Comparison of ENCODE assay signal across 20 cellular contexts in the genomic region with DNA sequence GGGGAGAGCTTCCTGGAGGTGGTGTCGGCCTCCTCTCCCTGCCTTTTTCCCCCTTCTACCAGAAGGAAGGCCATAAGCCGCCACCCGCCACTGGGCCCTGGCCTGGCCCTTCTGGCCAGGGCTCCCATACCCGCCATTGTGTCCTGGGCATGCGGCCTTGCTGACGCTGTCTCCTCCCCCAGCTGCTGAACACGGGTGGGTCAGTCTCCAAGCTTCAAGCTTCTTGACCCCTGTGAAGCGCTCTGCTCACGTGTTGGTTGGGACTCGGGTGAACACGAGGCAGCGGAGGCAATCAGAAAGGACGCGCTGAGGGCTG.
"Had no signal": no experiment of that assay in that cellular context is flagged by ENCODE, and none has a peak within 500 bp of the region (broad histone marks: within the 10 kb centered on the region; RNA-seq: fewer than 3 reads in every experiment).

No MANE protein-coding gene starts in this region.

- H3K27ac ChIP-seq: SJSA1, SK-N-MC had no signal

- H3K4me1 ChIP-seq: SJSA1 had no signal

- H3K9me3 ChIP-seq: SJSA1 had no signal

- H3K4me3 ChIP-seq: SJSA1, SK-N-MC had no signal

- DNase-seq: NCI-H1048, NCI-H1105, NCI-H1417 treated with DMSO at 0.1 percent for 48 hours, NCI-H146, NCI-H1694 treated with DMSO at 0.1 percent for 48 hours, NCI-H2029, NCI-H2081 treated with DMSO at 0.1 percent for 48 hours, NCI-H2171, NCI-H226, NCI-H446, NCI-H510A, NCI-H524 treated with DMSO at 0.1 percent for 48 hours, NCI-H69, NCI-H774, Right ventricle myocardium superior, RPMI8226, SIG-M5 had no signal

- H3K36me3 ChIP-seq: SJSA1 had no signal

- FAIRE-seq: RCC 7860 had no signal
